In genomic region chr10:51881213-51881612, GRCh38 we compare ENCODE assay signal across 36 cellular contexts.
"Had no signal": no experiment of that assay in that cellular context is flagged by ENCODE, and none has a peak within 500 bp of the region (broad histone marks: within the 10 kb centered on the region; RNA-seq: fewer than 3 reads in every experiment).

No MANE protein-coding gene starts in this region.

- FAIRE-seq: RCC 7860 had no signal

- H2AFZ ChIP-seq: PC-9 had no signal

- H3K36me3 Mint-ChIP-seq: activated CD4-positive, alpha-beta memory T cell treated with anti-CD3 and anti-CD28 coated beads for 36 hours; activated naive CD8-positive, alpha-beta T cell; IgD-negative memory B cell had no signal

- H3K4me3 ChIP-seq: breast epithelium, coronary artery, PC-9 had no signal

- H3K27me3 Mint-ChIP-seq: activated B cell treated with CpG ODN at 0.5 μM for 24 hours; activated CD4-positive, alpha-beta memory T cell treated with anti-CD3 and anti-CD28 coated beads for 36 hours; activated naive CD4-positive, alpha-beta T cell treated with anti-CD3 and anti-CD28 coated beads, Interleukin-2, amount 10 ng/mL, durations not matched to agents 7 days and 5 days; activated naive CD8-positive, alpha-beta T cell; activated naive CD8-positive, alpha-beta T cell treated with anti-CD3 and anti-CD28 coated beads, Interleukin-2, amount 50 U/mL, for 24 hours; IgD-negative memory B cell had no signal

- H3K4me3 Mint-ChIP-seq: activated B cell treated with CpG ODN at 0.5 μM for 24 hours; activated CD4-positive, alpha-beta memory T cell treated with anti-CD3 and anti-CD28 coated beads for 36 hours; activated naive CD4-positive, alpha-beta T cell treated with anti-CD3 and anti-CD28 coated beads, Interleukin-2, amount 10 ng/mL, durations not matched to agents 7 days and 5 days; activated naive CD8-positive, alpha-beta T cell; activated naive CD8-positive, alpha-beta T cell treated with anti-CD3 and anti-CD28 coated beads, Interleukin-2, amount 50 U/mL, for 24 hours; activated T-cell treated with anti-CD3 and anti-CD28 coated beads, Interleukin-2, amount 50 U/mL, for 4 hours; activated T-helper 1 cell treated with anti-CD3 and anti-CD28 coated beads, Interleukin-12 subunit alpha, Interleukin-12 subunit beta, Interleukin-2, Interleukin-4 antibody, amounts not matched to agents 30 ng/mL and 10 ng/mL and 1 ng/mL, durations not matched to agents 14 hours and 24 hours and 36 hours; T-helper 1 cell treated with Interleukin-12 subunit alpha and Interleukin-12 subunit beta and Interleukin-4 antibody, amounts not matched to agents 30 μg/mL and 1 μg/mL, for 36 hours; T-helper 2 cell treated with Interferon-gamma antibody and Interleukin-4, amounts not matched to agents 5 μg/mL and 100 μg/mL, for 36 hours had no signal

- H3K36me3 ChIP-seq: breast epithelium had no signal

- H3K27me3 ChIP-seq: breast epithelium had no signal

- DNase-seq: activated B cell treated with CpG ODN at 0.5 μM for 24 hours; activated CD4-positive, alpha-beta memory T cell treated with anti-CD3 and anti-CD28 coated beads for 36 hours; activated CD4-positive, alpha-beta T cell treated with anti-CD3 and anti-CD28 coated beads for 4 hours; activated CD4-positive, alpha-beta T cell treated with anti-CD3 and anti-CD28 coated beads, Interleukin-2, amount 50 U/mL, for 1 hour; activated CD4-positive, CD25-positive, alpha-beta regulatory T cell treated with anti-CD3 and anti-CD28 coated beads, Interleukin-2, amount 50 U/mL, for 72 hours; activated CD8-positive, alpha-beta memory T cell treated with anti-CD3 and anti-CD28 coated beads, Interleukin-2, amount 50 U/mL, for 4 hours; activated naive CD4-positive, alpha-beta T cell treated with anti-CD3 and anti-CD28 coated beads, Interleukin-2, amount 10 ng/mL, durations not matched to agents 7 days and 5 days; activated naive CD8-positive, alpha-beta T cell treated with anti-CD3 and anti-CD28 coated beads, Interleukin-2, amount 50 U/mL, for 24 hours; activated T-cell treated with anti-CD3 and anti-CD28 coated beads for 4 hours; activated T-cell treated with anti-CD3 and anti-CD28 coated beads, Interleukin-2, amount 50 U/mL, for 4 hours; anterior cingulate cortex; Karpas-422; KBM-7; NCI-H1092; NCI-H146; NCI-H187; NCI-H2029 treated with DMSO at 0.1 percent for 48 hours; NCI-H2107; NCI-H2171; NCI-H510A; NCI-H526; NCI-H748 treated with DMSO at 0.1 percent for 48 hours; PC-9; SIG-M5 had no signal

- H3K9me3 Mint-ChIP-seq: activated B cell treated with CpG ODN at 0.5 μM for 24 hours; activated CD4-positive, alpha-beta memory T cell treated with anti-CD3 and anti-CD28 coated beads for 36 hours; activated T-cell treated with anti-CD3 and anti-CD28 coated beads, Interleukin-2, amount 50 U/mL, for 4 hours; IgD-negative memory B cell; T-helper 2 cell treated with Interferon-gamma antibody and Interleukin-4, amounts not matched to agents 5 μg/mL and 100 μg/mL, for 36 hours had no signal

- H3K27ac Mint-ChIP-seq: activated B cell treated with CpG ODN at 0.5 μM for 24 hours; activated CD4-positive, alpha-beta memory T cell treated with anti-CD3 and anti-CD28 coated beads for 36 hours; activated naive CD4-positive, alpha-beta T cell treated with anti-CD3 and anti-CD28 coated beads, Interleukin-2, amount 10 ng/mL, durations not matched to agents 7 days and 5 days; activated naive CD8-positive, alpha-beta T cell; activated naive CD8-positive, alpha-beta T cell treated with anti-CD3 and anti-CD28 coated beads, Interleukin-2, amount 50 U/mL, for 24 hours; activated T-helper 1 cell treated with anti-CD3 and anti-CD28 coated beads, Interleukin-12 subunit alpha, Interleukin-12 subunit beta, Interleukin-2, Interleukin-4 antibody, amounts not matched to agents 30 ng/mL and 10 ng/mL and 1 ng/mL, durations not matched to agents 14 hours and 24 hours and 36 hours; IgD-negative memory B cell; T-helper 1 cell treated with Interleukin-12 subunit alpha and Interleukin-12 subunit beta and Interleukin-4 antibody, amounts not matched to agents 30 μg/mL and 1 μg/mL, for 36 hours; T-helper 2 cell treated with Interferon-gamma antibody and Interleukin-4, amounts not matched to agents 5 μg/mL and 100 μg/mL, for 36 hours had no signal

- H3K4me1 Mint-ChIP-seq: activated B cell treated with CpG ODN at 0.5 μM for 24 hours had no signal

- H3K27ac ChIP-seq: breast epithelium, coronary artery, PC-9, RWPE1, VCaP had no signal

- ATAC-seq: activated naive CD8-positive, alpha-beta T cell treated with anti-CD3 and anti-CD28 coated beads, Interleukin-2, amount 50 U/mL, for 24 hours; activated T-cell treated with anti-CD3 and anti-CD28 coated beads, Interleukin-2, amount 50 U/mL, for 4 hours; Right ventricle myocardium inferior; SK-N-SH treated with all-trans-retinoic acid at 6 μM for 48 hours had no signal

- H3K4me2 ChIP-seq: PC-9 had no signal
